In the genomic region with DNA sequence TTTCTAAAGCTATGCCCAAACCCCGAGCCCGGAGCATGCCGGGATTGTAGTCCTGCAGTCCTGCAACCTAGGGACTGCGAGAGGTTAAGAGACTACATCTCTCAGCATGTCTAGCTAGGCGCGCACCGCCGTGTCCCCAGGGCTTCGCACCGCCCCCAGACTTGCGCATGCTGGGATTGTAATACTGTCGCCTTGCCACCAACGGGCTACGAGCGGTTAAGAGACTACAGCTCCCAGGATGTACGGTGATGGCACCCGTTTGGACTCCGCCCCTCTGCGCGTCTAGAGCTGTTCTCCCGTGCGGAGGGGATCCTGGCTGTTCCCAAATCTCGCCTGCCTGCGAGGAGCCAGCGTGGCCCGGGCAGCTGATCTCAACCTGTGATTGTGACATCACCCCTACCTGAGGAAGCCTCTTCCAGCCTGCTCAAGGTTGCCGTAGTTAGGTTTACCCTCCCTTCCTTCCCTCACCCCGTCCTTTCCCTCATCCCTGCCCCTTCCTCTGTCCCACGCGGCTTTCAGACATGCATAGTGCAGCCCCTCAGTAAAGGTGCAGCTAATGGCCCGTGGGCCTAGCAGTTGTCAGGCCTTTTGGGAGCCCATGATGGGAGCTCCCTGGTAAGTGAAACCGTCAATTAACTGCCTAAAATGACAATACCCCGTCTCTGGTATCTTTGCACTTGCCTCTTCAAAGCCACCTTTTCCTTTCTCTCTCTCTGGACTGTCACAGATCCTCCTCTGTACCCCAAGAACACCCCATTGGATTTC, we compare ENCODE assay signal across 8 cellular contexts. TPM values are rescaled to one million over a fixed set of nuclear protein-coding genes. Genes with fewer than 3 reads are reported as not detected.
A peak's percentile ranks its signal among the peaks of the same experiment; 100 is the strongest.
DNase-seq lines count a peak whose midpoint lies in the region; ATAC-seq and TF ChIP-seq lines count a peak whose summit lies in the region.

No MANE protein-coding gene starts in this region.

- no peak overlapping the region for H3T11ph ChIP-seq in H9 (ENCODE audit: low read length)

- no peak overlapping the region for H3K23ac ChIP-seq in H9 (ENCODE audit: insufficient read length, low read depth, low read length)

- H3K18ac ChIP-seq in H9 (ENCODE audit: insufficient read length, low read depth, low read length): no peak overlapping the region

- peak; percentile 79 for DNase-seq in GM13977 (ENCODE audit: low spot score)
- DNase-seq in NCI-H2029 treated with DMSO at 0.1 percent for 48 hours (lab: John Stamatoyannopoulos, UW): peak; percentile 88
- peak; percentile 81 to 91 for DNase-seq in central memory CD8-positive, alpha-beta T cell (ENCODE audit: low spot score in 2 of 2)
- DNase-seq in left lung: peak; percentile 96
- DNase-seq in stimulated activated CD4-positive, alpha-beta T cell treated with anti-CD3 and anti-CD28 coated beads, TNF-alpha, amount 100 ng/mL, for 48 hours (ENCODE audit: low read depth in 3 of 3): peak; percentile 80 to 91 (median 83)
- DNase-seq in H9: no peak

- H4K91ac ChIP-seq in H9 (ENCODE audit: insufficient read length, low read depth, low read length): no peak overlapping the region

- H4K20me1 ChIP-seq in H9 (ENCODE audit: control insufficient read depth, insufficient read depth, insufficient read length): no peaks in the 10 kb centered on the region

- H2AK5ac ChIP-seq in H9 (ENCODE audit: insufficient read length, low read length): no peak overlapping the region

- H3K9me3 ChIP-seq in left lung (no peaks in the 10 kb centered on the region), H9 (ENCODE audit: control insufficient read depth, low read depth, low read length) (peaks cover 82% of the 10 kb centered on the region)

- H3K27ac Mint-ChIP-seq in central memory CD8-positive, alpha-beta T cell (ENCODE audit: low read depth): peak overlapping the region; percentile 99
- H3K27ac Mint-ChIP-seq in H9: no peak overlapping the region

- H3K27ac ChIP-seq in left lung (peak overlapping the region; percentile 68 to 78), H9 (ENCODE audit: insufficient read length, low read depth, low read length) (no peak overlapping the region)

- peaks cover 0 to 4% of the 10 kb centered on the region in 2 donors for H3K4me1 ChIP-seq in left lung
- H3K4me1 ChIP-seq in H9 (ENCODE audit: insufficient read depth, low read length): no peaks in the 10 kb centered on the region

- no peaks in the 10 kb centered on the region for H3K79me1 ChIP-seq in H9 (ENCODE audit: insufficient read depth, low read depth, low read length, poor library complexity, severe bottlenecking)

- H3K27me3 ChIP-seq in left lung: no peaks in the 10 kb centered on the region
- no peaks in the 10 kb centered on the region for H3K27me3 ChIP-seq in H9 (ENCODE audit: insufficient read depth, low read length)

- H3K27me3 Mint-ChIP-seq in central memory CD8-positive, alpha-beta T cell: no peaks in the 10 kb centered on the region
- peaks cover 2% of the 10 kb centered on the region; the same call in 1 of the 2 replicates for H3K27me3 Mint-ChIP-seq in H9 (ENCODE audit: low read depth)

- H2AFZ ChIP-seq in H9 (ENCODE audit: low read length): no peak overlapping the region

- no peak overlapping the region for H2BK120ac ChIP-seq in H9 (ENCODE audit: low read depth, low read length, poor library complexity, severe bottlenecking)

- in situ Hi-C loops in GM13977 (cut with MboI; ENCODE audit: low pct_unique_long_range_greater_than_20kb, low sequenced_read_pairs, unreplicated experiment): loop anchor here (25.0 kb wide), 1 partner anchor 605 kb away; the partner anchor contains the start of gene ZNF273

- H2BK12ac ChIP-seq in H9 (ENCODE audit: insufficient read length, low read depth, low read length): no peak overlapping the region

- H3K36me3 Mint-ChIP-seq in central memory CD8-positive, alpha-beta T cell (ENCODE audit: insufficient read depth): peaks cover 9% of the 10 kb centered on the region
- peaks cover 3 to 26% (median 13%) of the 10 kb centered on the region in 3 experiments; a peak in 6 of 7 replicates for H3K36me3 Mint-ChIP-seq in H9 (ENCODE audit: insufficient read depth in 1 of 3, low read depth in 3 of 3)

- peak overlapping the region; percentile 96 for H3K4me3 Mint-ChIP-seq in central memory CD8-positive, alpha-beta T cell
- no peak overlapping the region for H3K4me3 Mint-ChIP-seq in H9

- H3K4me2 ChIP-seq in H9 (ENCODE audit: insufficient read depth, insufficient read length, low read length): no peak overlapping the region

- H3K4me3 ChIP-seq in left lung: peak overlapping the region; percentile 55 to 56

- no peak overlapping the region for H3K14ac ChIP-seq in H9 (ENCODE audit: insufficient read depth, low read length)

- H2BK5ac ChIP-seq in H9 (ENCODE audit: insufficient read length, low read length): no peak overlapping the region

- no peak overlapping the region for H3K56ac ChIP-seq in H9 (ENCODE audit: insufficient read length, low read depth, low read length)

- peaks cover 20% of the 10 kb centered on the region for H3K4me1 Mint-ChIP-seq in central memory CD8-positive, alpha-beta T cell
- H3K4me1 Mint-ChIP-seq in H9: no peaks in the 10 kb centered on the region

- H4K5ac ChIP-seq in H9 (ENCODE audit: insufficient read length, low read depth, low read length): no peak overlapping the region

- no peak overlapping the region for H3K4ac ChIP-seq in H9 (ENCODE audit: low read depth, low read length)

- H3K9me3 Mint-ChIP-seq in central memory CD8-positive, alpha-beta T cell: no peaks in the 10 kb centered on the region
- peaks cover 92 to 94% of the 10 kb centered on the region in 2 experiments for H3K9me3 Mint-ChIP-seq in H9

- TF ChIP-seq CTCF in GM13977 (IDR thresholded peaks at IDR 0.05; ENCODE audit: extremely low read depth, insufficient read depth, missing control alignments) (no peak), left lung (IDR thresholded peaks at IDR 0.05) (peak in 1 of 2 donors; percentile 45), H9 (conservative IDR thresholded peaks at IDR 0.05) (no peak)

- no peaks in the 10 kb centered on the region for H3K36me3 ChIP-seq in left lung

- no peak overlapping the region for H4K8ac ChIP-seq in H9 (replicated peaks; ENCODE audit: insufficient read length, low read depth, low read length)

- H2BK15ac ChIP-seq in H9 (ENCODE audit: low read depth, low read length): no peak overlapping the region

- H3K9ac ChIP-seq in H9 (ENCODE audit: extremely low read depth, insufficient read length, low read length): no peak overlapping the region

- no peaks in the 10 kb centered on the region for H3K23me2 ChIP-seq in H9 (ENCODE audit: insufficient read length, low read depth, low read length, poor library complexity, severe bottlenecking)

- intact Hi-C loops in left lung (cut with DNase I): no loop called here

- no peak overlapping the region for H2BK20ac ChIP-seq in H9 (ENCODE audit: low read depth, low read length, poor library complexity, severe bottlenecking)

- H3K79me2 ChIP-seq in H9 (ENCODE audit: insufficient read depth, low read length): no peaks in the 10 kb centered on the region

- ATAC-seq in HG02852 (IDR thresholded peaks at IDR 0.05; ENCODE audit: unreplicated experiment) (peak; percentile 98), left lung (peak; percentile 99)
- peak; percentile 99 for ATAC-seq in activated CD4-positive, CD25-positive, alpha-beta regulatory T cell treated with anti-CD3 and anti-CD28 coated beads, Interleukin-2, amount 50 U/mL, for 24 hours
- peak; percentile 100 for ATAC-seq in central memory CD8-positive, alpha-beta T cell (replicated peaks; ENCODE audit: extremely low read depth, poor library complexity, severe bottlenecking)

- no CpG with 5 or more reads among the region's 33 CpGs for WGBS in H9 (ENCODE audit: extremely low coverage, insufficient read length, low lambda C conversion rate)

RNA-seq across cellular contexts. Expression of gene ZNF736, which starts 6.3 kb away (rescaled TPM):
- 10 to 100 TPM; 17.1 to 23.2 TPM for total RNA-seq in left lung
- total RNA-seq in H9 (2021): not detected in 2 replicates

Comparison
In these comparisons a context has a peak if more than half of its experiments do, and no peak if none do; other contexts are left out.
1. RNA of gene ZNF736, which starts 6.3 kb away (total RNA-seq): 17.1 to 23.2 TPM in left lung; not detected in H9; every median in the first group is over 10 times any median in the second.
2. Peak in every context shown above with its lines, with median percentiles within 50 percentile points of each other: ATAC-seq.